Comparison of ENCODE assay signal across 1 cellular context in the genomic region with DNA sequence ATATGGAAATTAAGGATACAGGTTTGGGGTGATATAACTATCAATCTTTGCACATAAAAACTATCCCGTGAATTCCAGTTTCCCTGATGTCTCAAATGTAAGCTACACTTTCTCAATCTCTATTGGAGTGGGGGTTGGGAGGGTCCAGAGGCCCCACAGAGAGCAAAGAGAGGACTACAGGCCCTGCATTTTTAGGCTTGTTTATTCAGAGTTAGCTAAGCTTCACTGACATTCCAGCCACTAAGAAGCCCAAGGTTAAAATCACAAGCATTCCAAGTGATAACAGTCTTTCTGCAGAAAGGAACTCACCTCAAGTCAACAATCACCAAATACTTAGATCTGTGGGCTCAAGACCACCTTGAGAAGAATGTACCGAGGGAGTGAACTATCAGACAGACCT.
TF ChIP-seq lines count a peak whose summit lies in the region.

No MANE protein-coding gene starts in this region.

TF ChIP-seq in IMR-90, 13 proteins besides CTCF, POLR2A, EP300 and RAD21:
- TF ChIP-seq MAZ (IDR thresholded peaks at IDR 0.05; ENCODE audit: borderline replicate concordance, low read depth, low read length) (no peak), RCOR1 (IDR thresholded peaks at IDR 0.05; ENCODE audit: insufficient replicate concordance, low read length) (no peak), MXI1 (IDR thresholded peaks at IDR 0.05; ENCODE audit: borderline replicate concordance, low read depth, low read length) (no peak), MAFK (IDR thresholded peaks at IDR 0.05; ENCODE audit: low read depth, low read length) (no peak), NFE2L2 (IDR thresholded peaks at IDR 0.05; ENCODE audit: low read depth, low read length) (no peak), CHD1 (IDR thresholded peaks at IDR 0.05; ENCODE audit: low read depth, low read length) (no peak), FOS (IDR thresholded peaks at IDR 0.05; ENCODE audit: low read depth, low read length) (no peak), RFX5 (IDR thresholded peaks at IDR 0.05; ENCODE audit: low read depth, low read length) (no peak), BHLHE40 (IDR thresholded peaks at IDR 0.05; ENCODE audit: low read depth, low read length) (no peak), SMC3 (IDR thresholded peaks at IDR 0.05; ENCODE audit: low read depth, low read length) (no peak), CEBPB (IDR thresholded peaks at IDR 0.05; ENCODE audit: low read depth, low read length) (no peak)
- TF ChIP-seq, protein P1, sequence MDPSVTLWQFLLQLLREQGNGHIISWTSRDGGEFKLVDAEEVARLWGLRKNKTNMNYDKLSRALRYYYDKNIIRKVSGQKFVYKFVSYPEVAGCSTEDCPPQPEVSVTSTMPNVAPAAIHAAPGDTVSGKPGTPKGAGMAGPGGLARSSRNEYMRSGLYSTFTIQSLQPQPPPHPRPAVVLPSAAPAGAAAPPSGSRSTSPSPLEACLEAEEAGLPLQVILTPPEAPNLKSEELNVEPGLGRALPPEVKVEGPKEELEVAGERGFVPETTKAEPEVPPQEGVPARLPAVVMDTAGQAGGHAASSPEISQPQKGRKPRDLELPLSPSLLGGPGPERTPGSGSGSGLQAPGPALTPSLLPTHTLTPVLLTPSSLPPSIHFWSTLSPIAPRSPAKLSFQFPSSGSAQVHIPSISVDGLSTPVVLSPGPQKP (IDR thresholded peaks at IDR 0.05; ENCODE audit: borderline replicate concordance, low read depth, low read length): no peak
- TF ChIP-seq, protein P2, sequence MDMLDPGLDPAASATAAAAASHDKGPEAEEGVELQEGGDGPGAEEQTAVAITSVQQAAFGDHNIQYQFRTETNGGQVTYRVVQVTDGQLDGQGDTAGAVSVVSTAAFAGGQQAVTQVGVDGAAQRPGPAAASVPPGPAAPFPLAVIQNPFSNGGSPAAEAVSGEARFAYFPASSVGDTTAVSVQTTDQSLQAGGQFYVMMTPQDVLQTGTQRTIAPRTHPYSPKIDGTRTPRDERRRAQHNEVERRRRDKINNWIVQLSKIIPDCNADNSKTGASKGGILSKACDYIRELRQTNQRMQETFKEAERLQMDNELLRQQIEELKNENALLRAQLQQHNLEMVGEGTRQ (IDR thresholded peaks at IDR 0.05; ENCODE audit: low read depth, low read length): no peak
